8 cellular contexts compared by ENCODE assay signal in genomic region chr18:21599585-21600525, GRCh38. TPM values are rescaled to one million over a fixed set of nuclear protein-coding genes. Genes with fewer than 3 reads are reported as not detected.
DNase-seq lines count a peak whose midpoint lies in the region; ATAC-seq and TF ChIP-seq lines count a peak whose summit lies in the region.

No MANE protein-coding gene starts in this region.

- peak overlapping the region; percentile 61 for H2AFZ ChIP-seq in neural cell (ENCODE audit: low read depth, low read length)

- peak overlapping the region; percentile 91 for H3K27ac ChIP-seq in neural cell (ENCODE audit: low read length)

- no peaks in the 10 kb centered on the region for H3K9me2 ChIP-seq in neural cell (ENCODE audit: insufficient read depth, low read length)

- peak overlapping the region; percentile 71 for H3K4me2 ChIP-seq in neural cell (ENCODE audit: low read length)

- ATAC-seq in HG02610 (IDR thresholded peaks at IDR 0.05; ENCODE audit: unreplicated experiment): peak; percentile 43
- ATAC-seq in activated T-helper 17 cell treated with anti-CD3 and anti-CD28 coated beads, Interleukin-2, amount 50 U/mL, for 72 hours (replicated peaks): peak; percentile 62

- DNase-seq in AG09309 (ENCODE audit: low read depth) (no peak), GM12865 (ENCODE audit: low read depth) (peak; percentile 86), NCI-H1092 treated with DMSO at 0.1 percent for 48 hours (lab: John Stamatoyannopoulos, UW) (peak; percentile 82), fibroblast of villous mesenchyme (ENCODE audit: low read depth) (peak; percentile 10), amniotic stem cell (lab: John Stamatoyannopoulos, UW) (no peak)

- peaks cover 4% of the 10 kb centered on the region for H3K4me1 Mint-ChIP-seq in activated T-helper 17 cell treated with anti-CD3 and anti-CD28 coated beads, Interleukin-2, amount 50 U/mL, for 72 hours

- H3K4me3 ChIP-seq in AG09309 (ENCODE audit: control insufficient read depth, low read depth, low read length): peak overlapping the region; percentile 99
- peak overlapping the region; percentile 94 for H3K4me3 ChIP-seq in GM12865 (ENCODE audit: low read depth, low read length)
- H3K4me3 ChIP-seq in fibroblast of villous mesenchyme (ENCODE audit: low read depth, low read length): peak overlapping the region; percentile 99
- peak overlapping the region; percentile 79 for H3K4me3 ChIP-seq in neural cell (ENCODE audit: low read length)

- no peaks in the 10 kb centered on the region for H3K9me3 ChIP-seq in neural cell (ENCODE audit: low read length)

- peaks cover 21% of the 10 kb centered on the region for H3K36me3 Mint-ChIP-seq in activated T-helper 17 cell treated with anti-CD3 and anti-CD28 coated beads, Interleukin-2, amount 50 U/mL, for 72 hours (ENCODE audit: low read depth)

- TF ChIP-seq EP300 in neural cell (conservative IDR thresholded peaks at IDR 0.05; ENCODE audit: poor library complexity, severe bottlenecking): no peak

- peak overlapping the region; percentile 99 for H3K27ac Mint-ChIP-seq in activated T-helper 17 cell treated with anti-CD3 and anti-CD28 coated beads, Interleukin-2, amount 50 U/mL, for 72 hours

- H3K27me3 ChIP-seq in neural cell (ENCODE audit: insufficient read depth, low read depth, low read length): no peaks in the 10 kb centered on the region

- TF ChIP-seq CTCF in AG09309 (IDR thresholded peaks at IDR 0.05; ENCODE audit: control insufficient read depth, insufficient read depth, low read depth, low read length, missing control alignments): peak; percentile 3
- TF ChIP-seq CTCF in GM12865 (IDR thresholded peaks at IDR 0.05; ENCODE audit: insufficient read depth, low read depth, low read length, missing control alignments): peak; percentile 10
- TF ChIP-seq CTCF in fibroblast of villous mesenchyme (IDR thresholded peaks at IDR 0.05; ENCODE audit: insufficient read depth, low read depth, low read length): peak; percentile 4
- no peak for TF ChIP-seq CTCF in neural cell (IDR thresholded peaks at IDR 0.05; ENCODE audit: poor library complexity, severe bottlenecking)

- no peaks in the 10 kb centered on the region for H4K20me1 ChIP-seq in neural cell (ENCODE audit: insufficient read depth)

- H3K9ac ChIP-seq in neural cell (ENCODE audit: low read length): peak overlapping the region; percentile 93

- H3K9me3 Mint-ChIP-seq in activated T-helper 17 cell treated with anti-CD3 and anti-CD28 coated beads, Interleukin-2, amount 50 U/mL, for 72 hours: no peaks in the 10 kb centered on the region

- no peak for TF ChIP-seq RAD21 in neural cell (conservative IDR thresholded peaks at IDR 0.05)

- H3F3A ChIP-seq in neural cell (ENCODE audit: insufficient read depth, low read length, poor library complexity, severe bottlenecking): peaks cover 5% of the 10 kb centered on the region

- H3K36me3 ChIP-seq in neural cell (ENCODE audit: insufficient read depth, low read length): no peaks in the 10 kb centered on the region

- H3K27me3 Mint-ChIP-seq in activated T-helper 17 cell treated with anti-CD3 and anti-CD28 coated beads, Interleukin-2, amount 50 U/mL, for 72 hours: no peaks in the 10 kb centered on the region

- H3K79me2 ChIP-seq in neural cell (replicated peaks; ENCODE audit: insufficient read depth, low read length): peaks cover 40% of the 10 kb centered on the region

- H3K4me3 Mint-ChIP-seq in activated T-helper 17 cell treated with anti-CD3 and anti-CD28 coated beads, Interleukin-2, amount 50 U/mL, for 72 hours: peak overlapping the region; percentile 99

TF ChIP-seq in neural cell, 6 proteins besides CTCF, POLR2A, EP300 and RAD21:
- TF ChIP-seq REST (IDR thresholded peaks at IDR 0.05; ENCODE audit: borderline replicate concordance) (no peak), MXI1 (conservative IDR thresholded peaks at IDR 0.05; ENCODE audit: poor library complexity, severe bottlenecking) (peak; percentile 91), POLR2AphosphoS5 (IDR thresholded peaks at IDR 0.05) (no peak)
TF ChIP-seq in neural cell: peak in this region for 1.

RNA-seq across cellular contexts. Expression of gene ESCO1, which starts 0.6 kb away (rescaled TPM):
- total RNA-seq in activated T-helper 17 cell treated with anti-CD3 and anti-CD28 coated beads, Interleukin-2, amount 50 U/mL, for 72 hours: 10 to 100 TPM; 20.4 to 28.7 TPM
- total RNA-seq in fibroblast of villous mesenchyme: 16.8 and 18.6 TPM in 2 replicates
- polyA plus RNA-seq in neural cell: 21.9 and 26.4 TPM in 2 replicates
- 47.0 and 52.7 TPM in 2 replicates for polyA minus RNA-seq in neural cell

RNA-seq across cellular contexts. Expression of gene SNRPD1, which starts 12.3 kb away (rescaled TPM):
- 100 to 1,000 TPM in 1 of 2 donors, 10 to 100 TPM in 1; 69.2 to 134 TPM for total RNA-seq in activated T-helper 17 cell treated with anti-CD3 and anti-CD28 coated beads, Interleukin-2, amount 50 U/mL, for 72 hours
- total RNA-seq in fibroblast of villous mesenchyme: 9.7 and 11.7 TPM in 2 replicates
- polyA plus RNA-seq in neural cell: 51.1 and 68.2 TPM in 2 replicates
- 20.9 and 36.1 TPM in 2 replicates for polyA minus RNA-seq in neural cell

Comparison
In these comparisons a context has a peak if more than half of its experiments do, and no peak if none do; other contexts are left out.
1. DNase-seq: peak in GM12865 (single experiment), NCI-H1092 treated with DMSO at 0.1 percent for 48 hours (single experiment) and fibroblast of villous mesenchyme (single experiment); none in AG09309 (single experiment) and amniotic stem cell (single experiment).
2. Peak in every context shown above with its lines, with median percentiles within 50 percentile points of each other: H3K4me3 ChIP-seq.